1 cellular context compared by ENCODE assay signal in the genomic region with DNA sequence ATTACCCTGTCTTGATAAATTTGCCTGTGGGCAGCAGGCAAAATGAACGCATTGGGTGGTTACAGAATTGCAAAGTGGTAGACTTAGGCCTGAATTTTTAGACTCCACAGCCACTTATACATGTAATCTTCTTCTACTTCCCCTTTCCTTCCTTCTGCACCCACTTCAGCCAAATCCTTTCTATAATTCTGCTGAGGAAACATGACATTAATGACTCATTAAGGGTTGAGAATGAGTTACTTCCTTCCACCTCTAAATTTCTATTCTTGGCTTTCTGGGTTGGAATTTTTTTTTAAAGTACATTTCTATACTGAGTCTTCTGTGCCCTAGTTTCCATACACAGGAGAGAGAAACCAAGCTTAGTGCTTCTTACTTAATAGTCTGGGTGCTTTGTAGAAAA.
TF ChIP-seq lines count a peak whose summit lies in the region.

No MANE protein-coding gene starts in this region.

TF ChIP-seq in GM23338, 12 proteins besides CTCF, POLR2A, EP300 and RAD21 (continued from another document):
- TF ChIP-seq ZNF462 (CRISPR knock-in tag; IDR thresholded peaks at IDR 0.05): no peak
- TF ChIP-seq CREB1 (CRISPR knock-in tag; IDR thresholded peaks at IDR 0.05; ENCODE audit: low read depth): no peak
- TF ChIP-seq EZH2phosphoT487 (IDR thresholded peaks at IDR 0.05; ENCODE audit: unreplicated experiment): no peak
- no peak for TF ChIP-seq JUNB (IDR thresholded peaks at IDR 0.05; ENCODE audit: unreplicated experiment)
- TF ChIP-seq, protein P1, sequence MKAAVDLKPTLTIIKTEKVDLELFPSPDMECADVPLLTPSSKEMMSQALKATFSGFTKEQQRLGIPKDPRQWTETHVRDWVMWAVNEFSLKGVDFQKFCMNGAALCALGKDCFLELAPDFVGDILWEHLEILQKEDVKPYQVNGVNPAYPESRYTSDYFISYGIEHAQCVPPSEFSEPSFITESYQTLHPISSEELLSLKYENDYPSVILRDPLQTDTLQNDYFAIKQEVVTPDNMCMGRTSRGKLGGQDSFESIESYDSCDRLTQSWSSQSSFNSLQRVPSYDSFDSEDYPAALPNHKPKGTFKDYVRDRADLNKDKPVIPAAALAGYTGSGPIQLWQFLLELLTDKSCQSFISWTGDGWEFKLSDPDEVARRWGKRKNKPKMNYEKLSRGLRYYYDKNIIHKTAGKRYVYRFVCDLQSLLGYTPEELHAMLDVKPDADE (IDR thresholded peaks at IDR 0.05): no peak
- TF ChIP-seq NANOG (IDR thresholded peaks at IDR 0.05; ENCODE audit: borderline replicate concordance): no peak
- TF ChIP-seq, protein P2, sequence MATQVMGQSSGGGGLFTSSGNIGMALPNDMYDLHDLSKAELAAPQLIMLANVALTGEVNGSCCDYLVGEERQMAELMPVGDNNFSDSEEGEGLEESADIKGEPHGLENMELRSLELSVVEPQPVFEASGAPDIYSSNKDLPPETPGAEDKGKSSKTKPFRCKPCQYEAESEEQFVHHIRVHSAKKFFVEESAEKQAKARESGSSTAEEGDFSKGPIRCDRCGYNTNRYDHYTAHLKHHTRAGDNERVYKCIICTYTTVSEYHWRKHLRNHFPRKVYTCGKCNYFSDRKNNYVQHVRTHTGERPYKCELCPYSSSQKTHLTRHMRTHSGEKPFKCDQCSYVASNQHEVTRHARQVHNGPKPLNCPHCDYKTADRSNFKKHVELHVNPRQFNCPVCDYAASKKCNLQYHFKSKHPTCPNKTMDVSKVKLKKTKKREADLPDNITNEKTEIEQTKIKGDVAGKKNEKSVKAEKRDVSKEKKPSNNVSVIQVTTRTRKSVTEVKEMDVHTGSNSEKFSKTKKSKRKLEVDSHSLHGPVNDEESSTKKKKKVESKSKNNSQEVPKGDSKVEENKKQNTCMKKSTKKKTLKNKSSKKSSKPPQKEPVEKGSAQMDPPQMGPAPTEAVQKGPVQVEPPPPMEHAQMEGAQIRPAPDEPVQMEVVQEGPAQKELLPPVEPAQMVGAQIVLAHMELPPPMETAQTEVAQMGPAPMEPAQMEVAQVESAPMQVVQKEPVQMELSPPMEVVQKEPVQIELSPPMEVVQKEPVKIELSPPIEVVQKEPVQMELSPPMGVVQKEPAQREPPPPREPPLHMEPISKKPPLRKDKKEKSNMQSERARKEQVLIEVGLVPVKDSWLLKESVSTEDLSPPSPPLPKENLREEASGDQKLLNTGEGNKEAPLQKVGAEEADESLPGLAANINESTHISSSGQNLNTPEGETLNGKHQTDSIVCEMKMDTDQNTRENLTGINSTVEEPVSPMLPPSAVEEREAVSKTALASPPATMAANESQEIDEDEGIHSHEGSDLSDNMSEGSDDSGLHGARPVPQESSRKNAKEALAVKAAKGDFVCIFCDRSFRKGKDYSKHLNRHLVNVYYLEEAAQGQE (IDR thresholded peaks at IDR 0.05; ENCODE audit: unreplicated experiment): no peak
TF ChIP-seq in GM23338: peak in this region for 0.
